ENCODE assay signal across 25 cellular contexts in genomic region chr3:191627064-191627463, GRCh38.
DNase-seq lines count a peak whose midpoint lies in the region; ATAC-seq and TF ChIP-seq lines count a peak whose summit lies in the region.
"Had no signal": no experiment of that assay in that cellular context is flagged by ENCODE, and none has a peak within 500 bp of the region (broad histone marks: within the 10 kb centered on the region; RNA-seq: fewer than 3 reads in every experiment).

No MANE protein-coding gene starts in this region.

- H3K9me3 ChIP-seq in neuron (ENCODE audit: low read length): no peaks in the 10 kb centered on the region
- H3K9me3 ChIP-seq: adrenal gland, SJCRH30 had no signal

- H3K4me3 ChIP-seq in dorsolateral prefrontal cortex: peak overlapping the region in 49 of 59 donors; percentile 2 to 53 (median 29)
- H3K4me3 ChIP-seq in neuron (ENCODE audit: low read length): peak overlapping the region; percentile 16
- H3K4me3 ChIP-seq: adrenal gland, SJCRH30 had no signal

- intact Hi-C loops in dorsolateral prefrontal cortex (cut with DNase I): loop anchor here in 1 of 2 donors (5.0 kb wide), 1 partner anchor 185 kb away; no protein-coding TSS in a partner anchor

- no peak overlapping the region for H2AFZ ChIP-seq in neuron (ENCODE audit: low read depth, low read length)

- H3K9me3 Mint-ChIP-seq in stimulated activated naive CD8-positive, alpha-beta T cell treated with anti-CD3 and anti-CD28 coated beads, Interleukin-15, amount 100 ng/mL, for 72 hours: no peaks in the 10 kb centered on the region

- no peak overlapping the region for H3K27ac Mint-ChIP-seq in stimulated activated naive CD8-positive, alpha-beta T cell treated with anti-CD3 and anti-CD28 coated beads, Interleukin-15, amount 100 ng/mL, for 72 hours
- H3K27ac Mint-ChIP-seq: CD4-positive, alpha-beta memory T cell; naive thymus-derived CD4-positive, alpha-beta T cell; progenitor cell of endocrine pancreas; stimulated activated effector memory CD8-positive, alpha-beta T cell treated with anti-CD3 and anti-CD28 coated beads, Interleukin-12 subunit alpha, Interleukin-12 subunit beta, amount 100 ng/mL, for 72 hours had no signal

- peak; percentile 52 for DNase-seq in COLO829 (ENCODE audit: low spot score)
- DNase-seq in NCI-H345 (lab: John Stamatoyannopoulos, UW): peak; percentile 76
- DNase-seq in dorsolateral prefrontal cortex: peak in 8 of 10 donors; percentile 48 to 76 (median 62)
- no peak for DNase-seq in stimulated activated naive CD8-positive, alpha-beta T cell treated with anti-CD3 and anti-CD28 coated beads, Interleukin-15, amount 100 ng/mL, for 72 hours
- DNase-seq in activated CD4-positive, alpha-beta T cell treated with anti-CD3 and anti-CD28 coated beads, Interleukin-2, amount 50 U/mL, for 48 hours: no peak
- no peak for DNase-seq in CD1c-positive myeloid dendritic cell (ENCODE audit: extremely low spot score)
- DNase-seq: activated CD4-positive, alpha-beta T cell treated with anti-CD3 and anti-CD28 coated beads, Interleukin-2, amount 50 U/mL, for 4 hours; activated gamma-delta T cell; adrenal gland; CD4-positive, alpha-beta memory T cell; DMS53; foreskin keratinocyte; kidney; naive thymus-derived CD4-positive, alpha-beta T cell; NCI-H2081 treated with DMSO at 0.1 percent for 48 hours; NCI-H82; PC-3; SJCRH30 had no signal

- H3K4me1 Mint-ChIP-seq in stimulated activated naive CD8-positive, alpha-beta T cell treated with anti-CD3 and anti-CD28 coated beads, Interleukin-15, amount 100 ng/mL, for 72 hours: no peaks in the 10 kb centered on the region
- H3K4me1 Mint-ChIP-seq: CD4-positive, alpha-beta memory T cell; central memory CD8-positive, alpha-beta T cell; stimulated activated effector memory CD8-positive, alpha-beta T cell treated with anti-CD3 and anti-CD28 coated beads, Interleukin-12 subunit alpha, Interleukin-12 subunit beta, amount 100 ng/mL, for 72 hours had no signal

- H3K27me3 ChIP-seq in dorsolateral prefrontal cortex (no peaks in the 10 kb centered on the region), neuron (ENCODE audit: insufficient read depth, low read length) (no peaks in the 10 kb centered on the region)
- H3K27me3 ChIP-seq: adrenal gland, foreskin keratinocyte, SJCRH30 had no signal

- peak overlapping the region in 47 of 59 donors; percentile 1 to 76 (median 35) for H3K27ac ChIP-seq in dorsolateral prefrontal cortex
- H3K27ac ChIP-seq: adrenal gland, epithelial cell of prostate, foreskin keratinocyte, KMS-11, SJCRH30 had no signal

- no peak for TF ChIP-seq CTCF in dorsolateral prefrontal cortex (IDR thresholded peaks at IDR 0.05 in 54 of 56, conservative IDR thresholded peaks at IDR 0.05 in 2 of 56; ENCODE audit: low read depth in 1 of 56, partially characterized antibody in 56 of 56)

- no peaks in the 10 kb centered on the region for H3K27me3 Mint-ChIP-seq in stimulated activated naive CD8-positive, alpha-beta T cell treated with anti-CD3 and anti-CD28 coated beads, Interleukin-15, amount 100 ng/mL, for 72 hours
- H3K27me3 Mint-ChIP-seq: CD4-positive, alpha-beta memory T cell; central memory CD8-positive, alpha-beta T cell; naive thymus-derived CD4-positive, alpha-beta T cell; progenitor cell of endocrine pancreas had no signal

- H3K4me3 Mint-ChIP-seq in stimulated activated naive CD8-positive, alpha-beta T cell treated with anti-CD3 and anti-CD28 coated beads, Interleukin-15, amount 100 ng/mL, for 72 hours: no peak overlapping the region
- H3K4me3 Mint-ChIP-seq: CD4-positive, alpha-beta memory T cell; central memory CD8-positive, alpha-beta T cell; naive thymus-derived CD4-positive, alpha-beta T cell; stimulated activated effector memory CD8-positive, alpha-beta T cell treated with anti-CD3 and anti-CD28 coated beads, Interleukin-12 subunit alpha, Interleukin-12 subunit beta, amount 100 ng/mL, for 72 hours had no signal

- no peak for ATAC-seq in stimulated activated naive CD8-positive, alpha-beta T cell treated with anti-CD3 and anti-CD28 coated beads, Interleukin-15, amount 100 ng/mL, for 72 hours
- no peak for ATAC-seq in GM18873 (IDR thresholded peaks at IDR 0.05; ENCODE audit: low FRiP score, unreplicated experiment)
- ATAC-seq: foreskin keratinocyte; naive thymus-derived CD4-positive, alpha-beta T cell; PC-3; stimulated activated effector memory CD8-positive, alpha-beta T cell treated with anti-CD3 and anti-CD28 coated beads, Interleukin-12 subunit alpha, Interleukin-12 subunit beta, amount 100 ng/mL, for 72 hours had no signal

- no peaks in the 10 kb centered on the region for H3K36me3 ChIP-seq in neuron (ENCODE audit: insufficient read depth, low read length)
- H3K36me3 ChIP-seq: adrenal gland, SJCRH30 had no signal

- H3K4me1 ChIP-seq in neuron (ENCODE audit: insufficient read depth, low read length): peaks cover 10% of the 10 kb centered on the region
- H3K4me1 ChIP-seq: adrenal gland, foreskin keratinocyte, SJCRH30 had no signal

Comparison
In these comparisons a context has a peak if more than half of its experiments do, and no peak if none do; other contexts are left out.
1. DNase-seq: peak in COLO829 (single experiment), NCI-H345 (single experiment) and dorsolateral prefrontal cortex (8 of 10); none in stimulated activated naive CD8-positive, alpha-beta T cell treated with anti-CD3 and anti-CD28 coated beads, Interleukin-15, amount 100 ng/mL, for 72 hours (0 of 2), activated CD4-positive, alpha-beta T cell treated with anti-CD3 and anti-CD28 coated beads, Interleukin-2, amount 50 U/mL, for 48 hours (0 of 2) and CD1c-positive myeloid dendritic cell (single experiment).